ENCODE assay signal across 1 cellular context in the genomic region with DNA sequence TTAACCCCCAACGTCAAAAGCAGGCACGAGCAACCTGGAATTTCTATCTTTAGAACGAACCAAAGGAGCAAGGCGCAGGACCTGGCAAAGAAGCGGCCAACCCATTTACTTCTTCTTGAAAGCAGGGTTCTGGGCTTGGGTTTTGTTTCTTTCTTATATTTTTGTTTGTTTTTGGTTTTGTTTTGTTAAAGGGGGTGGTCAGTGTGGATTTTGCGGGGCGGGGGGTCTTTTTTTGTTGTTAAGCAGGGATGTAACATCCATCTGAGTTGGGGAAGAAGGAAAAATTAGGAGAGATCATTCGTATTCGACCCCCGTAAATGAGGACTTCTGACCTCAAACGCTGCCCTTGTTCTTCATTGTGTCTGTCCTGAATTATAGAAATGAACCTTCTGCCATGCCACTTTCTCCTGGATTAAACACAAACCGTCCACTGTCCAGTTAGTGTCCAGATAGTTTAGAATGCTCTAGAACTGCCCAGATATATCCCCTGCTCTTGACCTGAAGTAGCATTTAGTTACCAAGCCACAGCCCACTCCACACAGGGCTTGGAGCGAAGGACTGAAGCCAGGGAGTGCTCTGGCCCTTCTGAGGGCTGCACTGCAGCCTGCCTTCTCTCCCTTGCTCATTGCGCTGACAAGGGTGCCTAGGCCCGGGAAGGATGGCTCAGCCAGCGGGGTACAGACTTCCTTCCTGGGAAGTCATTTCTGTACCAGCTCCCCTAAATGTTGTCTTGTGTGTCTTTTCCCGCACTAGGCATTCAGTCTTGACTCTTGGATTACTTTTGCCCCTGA.
A peak's percentile ranks its signal among the peaks of the same experiment; 100 is the strongest.
TF ChIP-seq lines count a peak whose summit lies in the region.

No MANE protein-coding gene starts in this region.

TF ChIP-seq in HepG2, 621 proteins besides CTCF, POLR2A, EP300 and RAD21 (continued from another document):
- TF ChIP-seq, protein P1, sequence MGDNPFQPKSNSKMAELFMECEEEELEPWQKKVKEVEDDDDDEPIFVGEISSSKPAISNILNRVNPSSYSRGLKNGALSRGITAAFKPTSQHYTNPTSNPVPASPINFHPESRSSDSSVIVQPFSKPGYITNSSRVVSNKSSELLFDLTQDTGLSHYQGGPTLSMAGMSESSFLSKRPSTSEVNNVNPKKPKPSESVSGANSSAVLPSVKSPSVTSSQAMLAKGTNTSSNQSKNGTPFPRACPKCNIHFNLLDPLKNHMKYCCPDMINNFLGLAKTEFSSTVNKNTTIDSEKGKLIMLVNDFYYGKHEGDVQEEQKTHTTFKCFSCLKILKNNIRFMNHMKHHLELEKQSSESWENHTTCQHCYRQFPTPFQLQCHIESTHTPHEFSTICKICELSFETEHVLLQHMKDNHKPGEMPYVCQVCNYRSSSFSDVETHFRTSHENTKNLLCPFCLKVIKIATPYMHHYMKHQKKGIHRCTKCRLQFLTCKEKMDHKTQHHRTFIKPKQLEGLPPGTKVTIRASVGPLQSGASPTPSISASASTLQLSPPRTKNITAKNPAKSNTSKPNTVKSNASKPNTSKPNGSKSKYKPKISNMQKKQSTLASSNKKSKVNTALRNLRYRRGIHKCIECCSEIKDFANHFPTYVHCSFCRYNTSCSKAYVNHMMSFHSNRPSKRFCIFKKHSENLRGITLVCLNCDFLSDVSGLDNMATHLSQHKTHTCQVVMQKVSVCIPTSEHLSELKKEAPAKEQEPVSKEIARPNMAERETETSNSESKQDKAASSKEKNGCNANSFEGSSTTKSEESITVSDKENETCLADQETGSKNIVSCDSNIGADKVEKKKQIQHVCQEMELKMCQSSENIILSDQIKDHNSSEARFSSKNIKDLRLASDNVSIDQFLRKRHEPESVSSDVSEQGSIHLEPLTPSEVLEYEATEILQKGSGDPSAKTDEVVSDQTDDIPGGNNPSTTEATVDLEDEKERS (CRISPR knock-in tag; IDR thresholded peaks at IDR 0.05), result no peak
- TF ChIP-seq ZNF205 (CRISPR knock-in tag; IDR thresholded peaks at IDR 0.05), result no peak
- 0 out of 2 replicates have a peak, but pooled peaks have one; percentile 0 for TF ChIP-seq PHF20 (CRISPR knock-in tag; IDR thresholded peaks at IDR 0.05)
